In genomic region chr10:3484306-3485187, GRCh38 we compare ENCODE assay signal across 8 cellular contexts.
DNase-seq lines count a peak whose midpoint lies in the region; ATAC-seq and TF ChIP-seq lines count a peak whose summit lies in the region.

No MANE protein-coding gene starts in this region.

- H3K4me1 Mint-ChIP-seq in neural crest cell, result peaks cover 49% of the 10 kb centered on the region

- peaks cover 28% of the 10 kb centered on the region for H3K4me1 ChIP-seq in A673 (ENCODE audit: insufficient read depth, low read length, poor library complexity, severe bottlenecking)

- H3K36me3 Mint-ChIP-seq in neural crest cell (ENCODE audit: low read depth), result peaks cover 4% of the 10 kb centered on the region

- H3K27me3 ChIP-seq in A673 (replicated peaks; ENCODE audit: insufficient read depth, low read depth, low read length, poor library complexity) (no peaks in the 10 kb centered on the region), MG63 (no peaks in the 10 kb centered on the region)

- DNase-seq in A673 (ENCODE audit: low spot score) (peak; percentile 91), amniotic epithelial cell (ENCODE audit: low read depth) (peak; percentile 21), neural crest cell (ENCODE audit: low read depth, low spot score) (no peak), T1000 (lab: John Stamatoyannopoulos, UW) (no peak), NCI-H1694 (lab: John Stamatoyannopoulos, UW) (no peak), MG63 (no peak)

- CTCF ChIA-PET in A673 (lab: Charles Lee), result no interaction called here

- intact Hi-C loops in A673 (cut with micrococcal nuclease; ENCODE audit: unreplicated experiment), result no loop called here

- no peak overlapping the region for H3K4me3 Mint-ChIP-seq in neural crest cell

- H3K9me3 ChIP-seq in A673 (ENCODE audit: low read depth, low read length, poor library complexity, severe bottlenecking) (no peaks in the 10 kb centered on the region), MG63 (no peaks in the 10 kb centered on the region)

- H3K4me3 ChIP-seq in A673 (ENCODE audit: low read depth, low read length, poor library complexity, severe bottlenecking), result no peak overlapping the region
- no peak overlapping the region for H3K4me3 ChIP-seq in MG63

- ATAC-seq in GM19023 (IDR thresholded peaks at IDR 0.05; ENCODE audit: unreplicated experiment) (peak; percentile 75), HG03045 (IDR thresholded peaks at IDR 0.05; ENCODE audit: unreplicated experiment) (peak; percentile 59)

- BruUV-seq in A673 (replicated peaks; lab: Mats Ljungman, UMichigan), result no TSS peak

- H3K36me3 ChIP-seq in A673 (ENCODE audit: insufficient read depth, low read length, poor library complexity, severe bottlenecking), result no peaks in the 10 kb centered on the region
- H3K36me3 ChIP-seq in MG63, result no peaks in the 10 kb centered on the region

- POLR2A ChIA-PET in A673 (lab: Charles Lee; ENCODE audit: low non-redundant PET), result no interaction called here

- peaks cover 12% of the 10 kb centered on the region for H3K9me3 Mint-ChIP-seq in neural crest cell

- H3K27ac ChIP-seq in A673 (ENCODE audit: low read depth, low read length, poor library complexity, severe bottlenecking), result peak overlapping the region; percentile 72

- TF ChIP-seq CTCF in A673 (conservative IDR thresholded peaks at IDR 0.05; ENCODE audit: low read depth, low read length) (no peak), neural crest cell (conservative IDR thresholded peaks at IDR 0.05) (no peak)

- H3K27me3 Mint-ChIP-seq in neural crest cell (ENCODE audit: low read depth), result no peaks in the 10 kb centered on the region

- H3K27ac Mint-ChIP-seq in neural crest cell (ENCODE audit: unreplicated experiment), result peak overlapping the region; percentile 65

Comparison
In these comparisons a context has a peak if more than half of its experiments do, and no peak if none do; other contexts are left out.
1. DNase-seq: peak in A673 (single experiment) and amniotic epithelial cell (single experiment); none in neural crest cell (single experiment), T1000 (single experiment), NCI-H1694 (single experiment) and MG63 (single experiment).